ENCODE assay signal across 7 cellular contexts in genomic region chr1:66436378-66437135, GRCh38.
DNase-seq lines count a peak whose midpoint lies in the region; ATAC-seq, FAIRE-seq and TF ChIP-seq lines count a peak whose summit lies in the region.

No MANE protein-coding gene starts in this region.

- peak; percentile 52 for TF ChIP-seq CTCF in LNCAP (IDR thresholded peaks at IDR 0.05)

- peak; percentile 72 for ATAC-seq in GM18498 (IDR thresholded peaks at IDR 0.05; ENCODE audit: unreplicated experiment)

- no peak for TF ChIP-seq POLR2A in H54 (IDR thresholded peaks at IDR 0.05; ENCODE audit: low read depth, low read length)

- DNase-seq in H54 (ENCODE audit: insufficient read length, low spot score) (peak; percentile 30), glomerular visceral epithelial cell (ENCODE audit: extremely low spot score) (peak; percentile 67), NCI-H146 (lab: John Stamatoyannopoulos, UW) (no peak)
- DNase-seq in activated CD8-positive, alpha-beta memory T cell treated with anti-CD3 and anti-CD28 coated beads for 24 hours, result peak; percentile 72
- peak; percentile 67 for DNase-seq in stimulated activated naive CD4-positive, alpha-beta T cell treated with Interleukin-2 at 50 U/mL for 16 hours (lab: John Stamatoyannopoulos, UW)

- FAIRE-seq in H54 (lab: Jason Lieb, UNC), result peak; percentile 99
